11 cellular contexts compared by ENCODE assay signal in genomic region chr1:186420923-186421322, GRCh38. TPM values are rescaled to one million over a fixed set of nuclear protein-coding genes. Genes with fewer than 3 reads are reported as not detected.
DNase-seq lines count a peak whose midpoint lies in the region; ATAC-seq and TF ChIP-seq lines count a peak whose summit lies in the region.
"Had no signal": no experiment of that assay in that cellular context is flagged by ENCODE, and none has a peak within 500 bp of the region (broad histone marks: within the 10 kb centered on the region; RNA-seq: fewer than 3 reads in every experiment).

No MANE protein-coding gene starts in this region.

- no peak for TF ChIP-seq EP300 in esophagus muscularis mucosa (IDR thresholded peaks at IDR 0.05)

- TF ChIP-seq CTCF in GM12865 (IDR thresholded peaks at IDR 0.05; ENCODE audit: insufficient read depth, low read depth, low read length, missing control alignments) (no peak), astrocyte of the spinal cord (IDR thresholded peaks at IDR 0.05; ENCODE audit: low read depth, low read length) (no peak), esophagus muscularis mucosa (IDR thresholded peaks at IDR 0.05) (no peak), ascending aorta (IDR thresholded peaks at IDR 0.05) (no peak)

- no peak for TF ChIP-seq POLR2A in esophagus muscularis mucosa (IDR thresholded peaks at IDR 0.05; ENCODE audit: low read depth)

- peak; percentile 75 for ATAC-seq in GM19467 (IDR thresholded peaks at IDR 0.05; ENCODE audit: unreplicated experiment)
- peak; percentile 93 for ATAC-seq in HG03139 (IDR thresholded peaks at IDR 0.05; ENCODE audit: unreplicated experiment)

- H3K9me3 ChIP-seq in esophagus muscularis mucosa, result no peaks in the 10 kb centered on the region
- no peaks in the 10 kb centered on the region for H3K9me3 ChIP-seq in ascending aorta

- H3K4me3 ChIP-seq in GM12865 (ENCODE audit: low read depth, low read length), result no peak overlapping the region
- no peak overlapping the region for H3K4me3 ChIP-seq in astrocyte of the spinal cord (ENCODE audit: low read depth, low read length)
- no peak overlapping the region for H3K4me3 ChIP-seq in esophagus muscularis mucosa
- no peak overlapping the region for H3K4me3 ChIP-seq in ascending aorta

- H3K36me3 ChIP-seq in esophagus muscularis mucosa (peaks cover 7 to 42% (median 11%) of the 10 kb centered on the region in 4 donors), ascending aorta (peaks cover 22% of the 10 kb centered on the region in 2 donors)

- peaks cover 0 to 5% (median 0%) of the 10 kb centered on the region in 4 donors for H3K4me1 ChIP-seq in esophagus muscularis mucosa
- H3K4me1 ChIP-seq in ascending aorta, result no peaks in the 10 kb centered on the region

- H3K27me3 ChIP-seq in esophagus muscularis mucosa (no peaks in the 10 kb centered on the region), ascending aorta (no peaks in the 10 kb centered on the region)

- in situ Hi-C loops in astrocyte of the spinal cord (cut with HindIII; ENCODE audit: low sequenced_read_pairs), result no loop called here

- H3K27ac ChIP-seq in esophagus muscularis mucosa (replicated peaks in 1 of 4) (no peak overlapping the region), ascending aorta (no peak overlapping the region)

- WGBS in esophagus muscularis mucosa, result 76% methylated on average over 1 of the region's 1 CpG

- DNase-seq in GM12865 (ENCODE audit: low read depth) (peak; percentile 46), astrocyte of the spinal cord (ENCODE audit: low read depth, low spot score) (peak; percentile 12), esophagus muscularis mucosa (ENCODE audit: extremely low spot score) (no peak), SKM-1 treated with dmso at 0.1 percent for 144 hours (lab: John Stamatoyannopoulos, UW; ENCODE audit: unreplicated experiment) (no peak), ascending aorta (ENCODE audit: low spot score in 2 of 2) (no peak), NCI-H1417 (lab: John Stamatoyannopoulos, UW) (no peak)
- DNase-seq: activated CD4-positive, alpha-beta T cell treated with anti-CD3 and anti-CD28 coated beads for 4 hours; effector CD8-positive, alpha-beta T cell; NCI-H1417 treated with DMSO at 0.1 percent for 48 hours had no signal

- intact Hi-C loops in esophagus muscularis mucosa (cut with DNase I) (no loop called here), ascending aorta (cut with DNase I) (no loop called here)

RNA-seq across cellular contexts. Expression of gene PDC, which starts 40.0 kb away (rescaled TPM):
- total RNA-seq in esophagus muscularis mucosa, result not detected
- not detected for total RNA-seq in ascending aorta

RNA-seq across cellular contexts. Expression of gene ODR4, which starts 45.3 kb away (rescaled TPM):
- total RNA-seq in esophagus muscularis mucosa (10 to 100 TPM in 3 of 4 donors, 1 to 10 TPM in 1; 8.4 to 14.9 (median 11.8) TPM), ascending aorta (5.5 TPM)

RNA-seq across cellular contexts. Expression of gene TPR, which starts 45.9 kb away (rescaled TPM):
- total RNA-seq in esophagus muscularis mucosa (10 to 100 TPM; 61.6 to 78.3 (median 72.8) TPM), ascending aorta (35.7 TPM)

Comparison
In these comparisons a context has a peak if more than half of its experiments do, and no peak if none do; other contexts are left out.
1. DNase-seq: peak in GM12865 (single experiment) and astrocyte of the spinal cord (single experiment); none in esophagus muscularis mucosa (single experiment), SKM-1 treated with dmso at 0.1 percent for 144 hours (single experiment), ascending aorta (0 of 2) and NCI-H1417 (0 of 3).